ENCODE assay signal across 1 cellular context in the genomic region with DNA sequence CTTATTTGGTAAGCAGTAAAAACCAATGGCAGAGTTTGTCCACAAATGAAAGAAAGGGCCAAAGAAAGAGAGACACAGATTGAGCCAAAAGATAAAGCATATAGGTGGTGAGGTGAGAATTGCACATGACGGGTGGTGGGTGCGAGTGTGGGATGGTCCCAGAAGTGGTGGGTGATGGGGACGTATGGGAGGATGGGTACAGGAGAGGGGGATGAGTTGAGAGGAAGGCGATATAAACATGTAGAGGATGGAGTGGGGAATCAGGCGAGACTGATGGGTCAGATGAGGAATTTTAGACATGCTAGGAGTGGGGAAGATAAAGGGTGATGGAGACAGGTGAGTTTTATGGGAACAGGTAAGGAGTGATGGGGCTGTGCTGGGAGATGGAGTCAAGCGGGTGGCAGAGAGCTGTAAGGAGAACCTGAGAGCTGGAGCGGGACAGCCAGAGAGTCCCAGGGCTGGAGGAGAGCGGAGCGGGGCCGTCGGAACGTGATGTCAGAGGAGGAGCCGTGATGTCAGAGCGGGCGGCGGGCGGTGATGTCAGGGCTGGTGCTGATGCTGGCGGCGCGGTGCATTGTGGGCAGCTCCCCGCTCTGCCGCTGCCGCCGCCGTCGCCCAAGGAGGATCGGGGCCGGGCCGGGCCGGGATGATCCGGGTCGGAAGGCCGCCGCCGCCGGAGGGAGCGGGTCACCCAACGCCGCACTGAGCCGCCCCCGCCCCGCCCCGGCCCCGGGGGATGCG.
TF ChIP-seq lines count a peak whose summit lies in the region.

A gene (plus strand): TSS at position 574 of the 741 bp plus-strand sequence. CDS start 3,180 bp downstream, outside the sequence.

TF ChIP-seq in IMR-90, 13 proteins besides CTCF, POLR2A, EP300 and RAD21:
- TF ChIP-seq BHLHE40 (IDR thresholded peaks at IDR 0.05; ENCODE audit: low read depth, low read length) (no peak), RFX5 (IDR thresholded peaks at IDR 0.05; ENCODE audit: low read depth, low read length) (no peak), FOS (IDR thresholded peaks at IDR 0.05; ENCODE audit: low read depth, low read length) (no peak), NFE2L2 (IDR thresholded peaks at IDR 0.05; ENCODE audit: low read depth, low read length) (no peak), CHD1 (IDR thresholded peaks at IDR 0.05; ENCODE audit: low read depth, low read length) (no peak), MXI1 (IDR thresholded peaks at IDR 0.05; ENCODE audit: borderline replicate concordance, low read depth, low read length) (no peak), CEBPB (IDR thresholded peaks at IDR 0.05; ENCODE audit: low read depth, low read length) (no peak), SMC3 (IDR thresholded peaks at IDR 0.05; ENCODE audit: low read depth, low read length) (no peak), RCOR1 (IDR thresholded peaks at IDR 0.05; ENCODE audit: insufficient replicate concordance, low read length) (no peak), MAFK (IDR thresholded peaks at IDR 0.05; ENCODE audit: low read depth, low read length) (no peak), MAZ (IDR thresholded peaks at IDR 0.05; ENCODE audit: borderline replicate concordance, low read depth, low read length) (no peak)
- TF ChIP-seq, protein P1, sequence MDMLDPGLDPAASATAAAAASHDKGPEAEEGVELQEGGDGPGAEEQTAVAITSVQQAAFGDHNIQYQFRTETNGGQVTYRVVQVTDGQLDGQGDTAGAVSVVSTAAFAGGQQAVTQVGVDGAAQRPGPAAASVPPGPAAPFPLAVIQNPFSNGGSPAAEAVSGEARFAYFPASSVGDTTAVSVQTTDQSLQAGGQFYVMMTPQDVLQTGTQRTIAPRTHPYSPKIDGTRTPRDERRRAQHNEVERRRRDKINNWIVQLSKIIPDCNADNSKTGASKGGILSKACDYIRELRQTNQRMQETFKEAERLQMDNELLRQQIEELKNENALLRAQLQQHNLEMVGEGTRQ (IDR thresholded peaks at IDR 0.05; ENCODE audit: low read depth, low read length): no peak
- TF ChIP-seq, protein P2, sequence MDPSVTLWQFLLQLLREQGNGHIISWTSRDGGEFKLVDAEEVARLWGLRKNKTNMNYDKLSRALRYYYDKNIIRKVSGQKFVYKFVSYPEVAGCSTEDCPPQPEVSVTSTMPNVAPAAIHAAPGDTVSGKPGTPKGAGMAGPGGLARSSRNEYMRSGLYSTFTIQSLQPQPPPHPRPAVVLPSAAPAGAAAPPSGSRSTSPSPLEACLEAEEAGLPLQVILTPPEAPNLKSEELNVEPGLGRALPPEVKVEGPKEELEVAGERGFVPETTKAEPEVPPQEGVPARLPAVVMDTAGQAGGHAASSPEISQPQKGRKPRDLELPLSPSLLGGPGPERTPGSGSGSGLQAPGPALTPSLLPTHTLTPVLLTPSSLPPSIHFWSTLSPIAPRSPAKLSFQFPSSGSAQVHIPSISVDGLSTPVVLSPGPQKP (IDR thresholded peaks at IDR 0.05; ENCODE audit: borderline replicate concordance, low read depth, low read length): no peak
